Comparison of ENCODE assay signal across 12 cellular contexts in the genomic region with DNA sequence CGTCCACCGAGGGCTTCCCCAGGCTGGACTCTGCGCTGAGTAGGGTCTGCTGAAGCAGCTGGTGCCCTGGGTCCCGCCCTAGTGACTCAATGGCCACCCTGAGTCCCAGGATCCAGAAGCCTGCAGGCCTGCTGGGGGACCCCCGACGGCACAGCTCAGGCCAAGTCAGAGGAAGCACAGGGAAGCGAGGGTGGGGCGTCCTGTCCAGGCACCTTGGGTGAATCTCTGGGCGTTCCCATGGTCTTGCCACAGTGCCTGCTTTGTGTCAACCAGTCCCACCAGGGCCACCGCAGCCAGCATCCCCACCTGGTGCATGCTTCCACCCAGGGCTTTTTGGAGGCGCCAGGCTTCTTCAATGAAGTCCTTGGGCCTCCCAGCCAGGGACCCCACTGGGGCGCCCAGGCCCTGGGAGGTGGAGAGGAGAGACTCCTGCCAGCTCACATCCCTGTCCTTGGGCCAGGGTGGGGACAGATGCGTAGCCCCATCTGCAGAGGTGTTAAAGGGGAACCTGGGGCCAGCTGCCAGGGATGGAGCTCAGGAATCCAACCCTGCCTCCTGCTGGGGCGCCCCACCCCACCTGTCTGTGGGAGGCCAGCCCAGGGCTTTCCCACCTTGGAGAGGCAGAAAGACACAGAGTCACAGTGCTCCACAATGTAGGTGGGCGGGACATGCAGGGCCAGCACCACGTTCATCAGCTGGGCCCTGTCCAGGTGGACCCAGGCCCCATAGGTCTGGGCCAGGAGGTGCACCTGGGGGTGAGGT.
"Had no signal": no experiment of that assay in that cellular context is flagged by ENCODE, and none has a peak within 500 bp of the region (broad histone marks: within the 10 kb centered on the region; RNA-seq: fewer than 3 reads in every experiment).

No MANE protein-coding gene starts in this region.

- DNase-seq: activated naive CD4-positive, alpha-beta T cell treated with anti-CD3 and anti-CD28 coated beads, Interleukin-2, amount 50 U/mL, for 16 hours; activated T-cell treated with anti-CD3 and anti-CD28 coated beads for 4 hours; effector CD4-positive, alpha-beta T cell; foreskin fibroblast; hypothalamus; ovary; stimulated activated CD4-positive, alpha-beta T cell treated with anti-CD3 and anti-CD28 coated beads, Interleukin-12 subunit alpha, Interleukin-12 subunit beta, amount 100 ng/mL, for 4 hours; stimulated activated CD4-positive, alpha-beta T cell treated with anti-CD3 and anti-CD28 coated beads, Interleukin-2, amount 100 ng/mL, for 24 hours had no signal

- H3K27me3 Mint-ChIP-seq: activated T-helper 17 cell treated with anti-CD3 and anti-CD28 coated beads, Interleukin-2, amount 50 U/mL, for 72 hours had no signal

- H3K9me3 Mint-ChIP-seq: activated T-helper 17 cell treated with anti-CD3 and anti-CD28 coated beads, Interleukin-2, amount 50 U/mL, for 72 hours had no signal

- H3K4me3 Mint-ChIP-seq: activated T-helper 17 cell treated with anti-CD3 and anti-CD28 coated beads, Interleukin-2, amount 50 U/mL, for 72 hours; neural crest cell had no signal

- H3K36me3 ChIP-seq: cardiac muscle cell, ovary, tibial nerve had no signal

- ATAC-seq: activated T-helper 17 cell treated with anti-CD3 and anti-CD28 coated beads, Interleukin-2, amount 50 U/mL, for 72 hours had no signal

- H3K27ac Mint-ChIP-seq: activated T-helper 17 cell treated with anti-CD3 and anti-CD28 coated beads, Interleukin-2, amount 50 U/mL, for 72 hours had no signal

- H3K27me3 ChIP-seq: cardiac muscle cell, ovary, tibial nerve had no signal

- H3K4me3 ChIP-seq: cardiac muscle cell, ovary, tibial nerve had no signal

- H3K9me3 ChIP-seq: ovary had no signal

- H3K27ac ChIP-seq: cardiac muscle cell, ovary, tibial nerve had no signal
